In the genomic region with DNA sequence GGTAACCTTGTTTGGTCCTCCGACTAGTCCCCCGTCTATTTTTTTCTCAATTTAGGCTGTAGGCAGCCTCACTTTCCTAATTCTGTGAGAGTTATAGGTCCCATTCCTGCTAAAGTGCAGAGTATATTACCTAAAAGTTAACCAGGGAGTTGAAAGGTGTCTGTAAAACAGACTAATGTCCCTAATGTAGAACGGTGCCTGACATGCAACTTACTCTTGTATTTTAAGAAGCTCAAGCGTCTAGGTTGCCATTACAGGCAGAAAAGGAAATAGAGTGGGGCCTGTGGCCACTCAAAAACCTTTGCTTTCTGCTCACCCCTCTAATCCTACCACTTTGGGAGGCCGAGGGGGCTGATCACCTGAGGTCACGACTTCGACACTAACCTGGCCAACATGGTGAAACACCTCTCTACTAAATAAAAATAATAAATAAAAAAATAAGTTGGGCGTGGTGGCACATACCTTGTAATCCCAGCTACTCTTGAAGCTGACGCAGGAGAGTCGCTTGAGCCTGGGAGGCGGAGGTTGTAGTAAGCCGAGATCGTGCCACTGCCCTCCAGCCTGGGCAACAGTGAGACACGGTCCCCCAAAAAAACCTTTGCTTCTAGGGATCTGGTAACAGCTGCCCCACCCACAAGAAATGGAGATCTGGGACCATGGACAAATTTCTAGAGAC, we compare ENCODE assay signal across 1 cellular context.
TF ChIP-seq lines count a peak whose summit lies in the region.

No MANE protein-coding gene starts in this region.

TF ChIP-seq in K562, 482 proteins besides CTCF, POLR2A, EP300 and RAD21 (continued from another document and continues in another):
- TF ChIP-seq, protein P1, sequence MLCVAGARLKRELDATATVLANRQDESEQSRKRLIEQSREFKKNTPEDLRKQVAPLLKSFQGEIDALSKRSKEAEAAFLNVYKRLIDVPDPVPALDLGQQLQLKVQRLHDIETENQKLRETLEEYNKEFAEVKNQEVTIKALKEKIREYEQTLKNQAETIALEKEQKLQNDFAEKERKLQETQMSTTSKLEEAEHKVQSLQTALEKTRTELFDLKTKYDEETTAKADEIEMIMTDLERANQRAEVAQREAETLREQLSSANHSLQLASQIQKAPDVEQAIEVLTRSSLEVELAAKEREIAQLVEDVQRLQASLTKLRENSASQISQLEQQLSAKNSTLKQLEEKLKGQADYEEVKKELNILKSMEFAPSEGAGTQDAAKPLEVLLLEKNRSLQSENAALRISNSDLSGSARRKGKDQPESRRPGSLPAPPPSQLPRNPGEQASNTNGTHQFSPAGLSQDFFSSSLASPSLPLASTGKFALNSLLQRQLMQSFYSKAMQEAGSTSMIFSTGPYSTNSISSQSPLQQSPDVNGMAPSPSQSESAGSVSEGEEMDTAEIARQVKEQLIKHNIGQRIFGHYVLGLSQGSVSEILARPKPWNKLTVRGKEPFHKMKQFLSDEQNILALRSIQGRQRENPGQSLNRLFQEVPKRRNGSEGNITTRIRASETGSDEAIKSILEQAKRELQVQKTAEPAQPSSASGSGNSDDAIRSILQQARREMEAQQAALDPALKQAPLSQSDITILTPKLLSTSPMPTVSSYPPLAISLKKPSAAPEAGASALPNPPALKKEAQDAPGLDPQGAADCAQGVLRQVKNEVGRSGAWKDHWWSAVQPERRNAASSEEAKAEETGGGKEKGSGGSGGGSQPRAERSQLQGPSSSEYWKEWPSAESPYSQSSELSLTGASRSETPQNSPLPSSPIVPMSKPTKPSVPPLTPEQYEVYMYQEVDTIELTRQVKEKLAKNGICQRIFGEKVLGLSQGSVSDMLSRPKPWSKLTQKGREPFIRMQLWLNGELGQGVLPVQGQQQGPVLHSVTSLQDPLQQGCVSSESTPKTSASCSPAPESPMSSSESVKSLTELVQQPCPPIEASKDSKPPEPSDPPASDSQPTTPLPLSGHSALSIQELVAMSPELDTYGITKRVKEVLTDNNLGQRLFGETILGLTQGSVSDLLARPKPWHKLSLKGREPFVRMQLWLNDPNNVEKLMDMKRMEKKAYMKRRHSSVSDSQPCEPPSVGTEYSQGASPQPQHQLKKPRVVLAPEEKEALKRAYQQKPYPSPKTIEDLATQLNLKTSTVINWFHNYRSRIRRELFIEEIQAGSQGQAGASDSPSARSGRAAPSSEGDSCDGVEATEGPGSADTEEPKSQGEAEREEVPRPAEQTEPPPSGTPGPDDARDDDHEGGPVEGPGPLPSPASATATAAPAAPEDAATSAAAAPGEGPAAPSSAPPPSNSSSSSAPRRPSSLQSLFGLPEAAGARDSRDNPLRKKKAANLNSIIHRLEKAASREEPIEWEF (CRISPR knock-in tag; IDR thresholded peaks at IDR 0.05): no peak
- 0 out of 2 replicates have a peak, but pooled peaks have one; percentile 41 for TF ChIP-seq ZNF561 (CRISPR knock-in tag; conservative IDR thresholded peaks at IDR 0.05)
- TF ChIP-seq, protein P2, sequence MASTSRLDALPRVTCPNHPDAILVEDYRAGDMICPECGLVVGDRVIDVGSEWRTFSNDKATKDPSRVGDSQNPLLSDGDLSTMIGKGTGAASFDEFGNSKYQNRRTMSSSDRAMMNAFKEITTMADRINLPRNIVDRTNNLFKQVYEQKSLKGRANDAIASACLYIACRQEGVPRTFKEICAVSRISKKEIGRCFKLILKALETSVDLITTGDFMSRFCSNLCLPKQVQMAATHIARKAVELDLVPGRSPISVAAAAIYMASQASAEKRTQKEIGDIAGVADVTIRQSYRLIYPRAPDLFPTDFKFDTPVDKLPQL (IDR thresholded peaks at IDR 0.05; ENCODE audit: extremely low read depth, insufficient read length): no peak
- peak; percentile 88; the same call in 1 of the 2 replicates for TF ChIP-seq ZNF717 (CRISPR knock-in tag; IDR thresholded peaks at IDR 0.05)
- TF ChIP-seq CBFA2T2 (conservative IDR thresholded peaks at IDR 0.05): no peak
- TF ChIP-seq SP1 (CRISPR knock-in tag; IDR thresholded peaks at IDR 0.05): no peak
- peak; percentile 63 for TF ChIP-seq POLR2AphosphoS5 (IDR thresholded peaks at IDR 0.05; ENCODE audit: control insufficient read depth, insufficient read depth, low read depth, low read length)
- no peak for TF ChIP-seq TFAM (CRISPR knock-in tag; conservative IDR thresholded peaks at IDR 0.05)
- no peak for TF ChIP-seq BRF1 (IDR thresholded peaks at IDR 0.05; ENCODE audit: borderline replicate concordance, extremely low read depth, insufficient read length)
- TF ChIP-seq, protein P3, sequence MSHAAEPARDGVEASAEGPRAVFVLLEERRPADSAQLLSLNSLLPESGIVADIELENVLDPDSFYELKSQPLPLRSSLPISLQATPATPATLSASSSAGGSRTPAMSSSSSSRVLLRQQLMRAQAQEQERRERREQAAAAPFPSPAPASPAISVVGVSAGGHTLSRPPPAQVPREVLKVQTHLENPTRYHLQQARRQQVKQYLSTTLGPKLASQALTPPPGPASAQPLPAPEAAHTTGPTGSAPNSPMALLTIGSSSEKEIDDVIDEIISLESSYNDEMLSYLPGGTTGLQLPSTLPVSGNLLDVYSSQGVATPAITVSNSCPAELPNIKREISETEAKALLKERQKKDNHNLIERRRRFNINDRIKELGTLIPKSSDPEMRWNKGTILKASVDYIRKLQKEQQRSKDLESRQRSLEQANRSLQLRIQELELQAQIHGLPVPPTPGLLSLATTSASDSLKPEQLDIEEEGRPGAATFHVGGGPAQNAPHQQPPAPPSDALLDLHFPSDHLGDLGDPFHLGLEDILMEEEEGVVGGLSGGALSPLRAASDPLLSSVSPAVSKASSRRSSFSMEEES (CRISPR knock-in tag; IDR thresholded peaks at IDR 0.05): no peak; the same call in 1 of the 2 replicates
- no peak for TF ChIP-seq TARDBP (IDR thresholded peaks at IDR 0.05)
- TF ChIP-seq ZBTB5 (IDR thresholded peaks at IDR 0.05): no peak
- TF ChIP-seq NELFE (IDR thresholded peaks at IDR 0.05; ENCODE audit: insufficient read depth, insufficient read length): no peak
- no peak for TF ChIP-seq ATF7 (IDR thresholded peaks at IDR 0.05)
- TF ChIP-seq NFE2 (IDR thresholded peaks at IDR 0.05; ENCODE audit: low read depth): no peak
- TF ChIP-seq ZNF551 (CRISPR knock-in tag; IDR thresholded peaks at IDR 0.05): peak; percentile 80; the same call in 1 of the 2 replicates
- no peak for TF ChIP-seq SMAD4 (CRISPR knock-in tag; conservative IDR thresholded peaks at IDR 0.05)
- no peak for TF ChIP-seq ZSCAN29 (IDR thresholded peaks at IDR 0.05)
- no peak for TF ChIP-seq BRD9 (IDR thresholded peaks at IDR 0.05; ENCODE audit: low read depth, partially characterized antibody)
- no peak for TF ChIP-seq TEAD1 (CRISPR knock-in tag; IDR thresholded peaks at IDR 0.05)
- TF ChIP-seq, protein P4, sequence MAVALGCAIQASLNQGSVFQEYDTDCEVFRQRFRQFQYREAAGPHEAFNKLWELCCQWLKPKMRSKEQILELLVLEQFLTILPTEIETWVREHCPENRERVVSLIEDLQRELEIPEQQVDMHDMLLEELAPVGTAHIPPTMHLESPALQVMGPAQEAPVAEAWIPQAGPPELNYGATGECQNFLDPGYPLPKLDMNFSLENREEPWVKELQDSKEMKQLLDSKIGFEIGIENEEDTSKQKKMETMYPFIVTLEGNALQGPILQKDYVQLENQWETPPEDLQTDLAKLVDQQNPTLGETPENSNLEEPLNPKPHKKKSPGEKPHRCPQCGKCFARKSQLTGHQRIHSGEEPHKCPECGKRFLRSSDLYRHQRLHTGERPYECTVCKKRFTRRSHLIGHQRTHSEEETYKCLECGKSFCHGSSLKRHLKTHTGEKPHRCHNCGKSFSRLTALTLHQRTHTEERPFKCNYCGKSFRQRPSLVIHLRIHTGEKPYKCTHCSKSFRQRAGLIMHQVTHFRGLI (CRISPR knock-in tag; IDR thresholded peaks at IDR 0.05): no peak
- no peak for TF ChIP-seq STAG1 (CRISPR knock-in tag; IDR thresholded peaks at IDR 0.05; ENCODE audit: borderline replicate concordance)
- no peak for TF ChIP-seq TSC22D4 (tag; IDR thresholded peaks at IDR 0.05)
- no peak for TF ChIP-seq DDX20 (tag; IDR thresholded peaks at IDR 0.05; ENCODE audit: low read depth)
- TF ChIP-seq, protein P5, sequence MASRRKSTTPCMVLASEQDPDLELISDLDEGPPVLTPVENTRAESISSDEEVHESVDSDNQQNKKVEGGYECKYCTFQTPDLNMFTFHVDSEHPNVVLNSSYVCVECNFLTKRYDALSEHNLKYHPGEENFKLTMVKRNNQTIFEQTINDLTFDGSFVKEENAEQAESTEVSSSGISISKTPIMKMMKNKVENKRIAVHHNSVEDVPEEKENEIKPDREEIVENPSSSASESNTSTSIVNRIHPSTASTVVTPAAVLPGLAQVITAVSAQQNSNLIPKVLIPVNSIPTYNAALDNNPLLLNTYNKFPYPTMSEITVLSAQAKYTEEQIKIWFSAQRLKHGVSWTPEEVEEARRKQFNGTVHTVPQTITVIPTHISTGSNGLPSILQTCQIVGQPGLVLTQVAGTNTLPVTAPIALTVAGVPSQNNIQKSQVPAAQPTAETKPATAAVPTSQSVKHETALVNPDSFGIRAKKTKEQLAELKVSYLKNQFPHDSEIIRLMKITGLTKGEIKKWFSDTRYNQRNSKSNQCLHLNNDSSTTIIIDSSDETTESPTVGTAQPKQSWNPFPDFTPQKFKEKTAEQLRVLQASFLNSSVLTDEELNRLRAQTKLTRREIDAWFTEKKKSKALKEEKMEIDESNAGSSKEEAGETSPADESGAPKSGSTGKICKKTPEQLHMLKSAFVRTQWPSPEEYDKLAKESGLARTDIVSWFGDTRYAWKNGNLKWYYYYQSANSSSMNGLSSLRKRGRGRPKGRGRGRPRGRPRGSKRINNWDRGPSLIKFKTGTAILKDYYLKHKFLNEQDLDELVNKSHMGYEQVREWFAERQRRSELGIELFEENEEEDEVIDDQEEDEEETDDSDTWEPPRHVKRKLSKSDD (conservative IDR thresholded peaks at IDR 0.05; ENCODE audit: low read length): no peak
- no peak for TF ChIP-seq ETV1 (tag; conservative IDR thresholded peaks at IDR 0.05; ENCODE audit: low read depth)
- TF ChIP-seq ZNF395 (CRISPR knock-in tag; IDR thresholded peaks at IDR 0.05): no peak; the same call in 1 of the 2 replicates
- TF ChIP-seq KAT2B (IDR thresholded peaks at IDR 0.05; ENCODE audit: low read depth, low read length): no peak
- no peak for TF ChIP-seq MCM5 (IDR thresholded peaks at IDR 0.05; ENCODE audit: low read depth)
- no peak for TF ChIP-seq NFXL1 (CRISPR knock-in tag; IDR thresholded peaks at IDR 0.05)
- TF ChIP-seq, protein P6, sequence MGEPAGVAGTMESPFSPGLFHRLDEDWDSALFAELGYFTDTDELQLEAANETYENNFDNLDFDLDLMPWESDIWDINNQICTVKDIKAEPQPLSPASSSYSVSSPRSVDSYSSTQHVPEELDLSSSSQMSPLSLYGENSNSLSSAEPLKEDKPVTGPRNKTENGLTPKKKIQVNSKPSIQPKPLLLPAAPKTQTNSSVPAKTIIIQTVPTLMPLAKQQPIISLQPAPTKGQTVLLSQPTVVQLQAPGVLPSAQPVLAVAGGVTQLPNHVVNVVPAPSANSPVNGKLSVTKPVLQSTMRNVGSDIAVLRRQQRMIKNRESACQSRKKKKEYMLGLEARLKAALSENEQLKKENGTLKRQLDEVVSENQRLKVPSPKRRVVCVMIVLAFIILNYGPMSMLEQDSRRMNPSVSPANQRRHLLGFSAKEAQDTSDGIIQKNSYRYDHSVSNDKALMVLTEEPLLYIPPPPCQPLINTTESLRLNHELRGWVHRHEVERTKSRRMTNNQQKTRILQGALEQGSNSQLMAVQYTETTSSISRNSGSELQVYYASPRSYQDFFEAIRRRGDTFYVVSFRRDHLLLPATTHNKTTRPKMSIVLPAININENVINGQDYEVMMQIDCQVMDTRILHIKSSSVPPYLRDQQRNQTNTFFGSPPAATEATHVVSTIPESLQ (CRISPR knock-in tag; IDR thresholded peaks at IDR 0.05): no peak
- TF ChIP-seq ZNF707 (CRISPR knock-in tag; conservative IDR thresholded peaks at IDR 0.05): no peak
- TF ChIP-seq, protein P7, sequence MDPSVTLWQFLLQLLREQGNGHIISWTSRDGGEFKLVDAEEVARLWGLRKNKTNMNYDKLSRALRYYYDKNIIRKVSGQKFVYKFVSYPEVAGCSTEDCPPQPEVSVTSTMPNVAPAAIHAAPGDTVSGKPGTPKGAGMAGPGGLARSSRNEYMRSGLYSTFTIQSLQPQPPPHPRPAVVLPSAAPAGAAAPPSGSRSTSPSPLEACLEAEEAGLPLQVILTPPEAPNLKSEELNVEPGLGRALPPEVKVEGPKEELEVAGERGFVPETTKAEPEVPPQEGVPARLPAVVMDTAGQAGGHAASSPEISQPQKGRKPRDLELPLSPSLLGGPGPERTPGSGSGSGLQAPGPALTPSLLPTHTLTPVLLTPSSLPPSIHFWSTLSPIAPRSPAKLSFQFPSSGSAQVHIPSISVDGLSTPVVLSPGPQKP (CRISPR knock-in tag; IDR thresholded peaks at IDR 0.05): no peak
- TF ChIP-seq LEF1 (IDR thresholded peaks at IDR 0.05): no peak
- no peak for TF ChIP-seq E2F3 (CRISPR knock-in tag; IDR thresholded peaks at IDR 0.05)
- TF ChIP-seq HNRNPH1 (optimal IDR thresholded peaks at IDR 0.05; ENCODE audit: low read depth, low read length): no peak
- TF ChIP-seq GTF2A2 (tag; IDR thresholded peaks at IDR 0.05): no peak
- TF ChIP-seq MITF (IDR thresholded peaks at IDR 0.05): no peak
- TF ChIP-seq NR4A1 (CRISPR knock-in tag; IDR thresholded peaks at IDR 0.05): no peak
- no peak for TF ChIP-seq NR4A1 (tag; IDR thresholded peaks at IDR 0.05)
